Comparison of ENCODE assay signal across 17 cellular contexts in the genomic region with DNA sequence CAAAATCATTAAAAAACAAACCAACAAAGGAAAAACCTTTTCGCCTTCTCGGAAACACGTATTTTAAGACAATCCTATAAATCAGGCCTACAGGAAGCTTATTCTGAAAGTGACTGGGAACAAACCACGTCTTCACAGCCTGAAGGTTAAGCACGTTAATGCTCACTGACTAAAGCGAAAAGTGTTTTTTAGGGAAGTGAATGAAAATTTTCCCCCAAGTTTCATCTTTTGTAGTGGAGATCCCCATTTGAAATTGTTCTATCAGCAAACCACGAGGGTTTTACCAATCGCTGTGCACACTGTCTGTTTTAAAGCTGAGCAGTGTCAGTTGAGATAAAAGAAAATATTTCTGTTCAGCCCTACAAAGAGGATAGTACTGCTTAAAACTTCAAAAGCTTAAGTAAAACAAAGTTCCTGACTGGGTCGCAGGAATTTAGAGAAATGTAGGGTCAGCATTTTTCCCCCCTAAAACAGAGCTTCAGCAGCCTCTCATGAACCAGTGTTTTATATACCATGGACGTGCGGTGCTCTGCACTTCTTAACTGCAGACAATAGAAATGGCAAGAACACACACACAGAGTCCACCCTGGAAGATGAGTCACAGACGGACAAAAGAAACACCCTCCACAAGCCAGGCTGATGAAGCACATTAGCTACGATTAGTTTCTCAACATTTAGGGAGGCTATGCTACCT. TPM values are rescaled to one million over a fixed set of nuclear protein-coding genes. Genes with fewer than 3 reads are reported as not detected.
DNase-seq lines count a peak whose midpoint lies in the region; ATAC-seq, FAIRE-seq and TF ChIP-seq lines count a peak whose summit lies in the region.
"Had no signal": no experiment of that assay in that cellular context is flagged by ENCODE, and none has a peak within 500 bp of the region (broad histone marks: within the 10 kb centered on the region; RNA-seq: fewer than 3 reads in every experiment).

No MANE protein-coding gene starts in this region.

- H3K36me3 Mint-ChIP-seq in Caco-2 (ENCODE audit: insufficient read depth, unreplicated experiment) (peaks cover 21% of the 10 kb centered on the region), nephron progenitor cell (ENCODE audit: low read depth) (no peaks in the 10 kb centered on the region)
- H3K36me3 Mint-ChIP-seq in T-helper 2 cell treated with Interferon-gamma antibody and Interleukin-4, amounts not matched to agents 5 μg/mL and 100 μg/mL, for 36 hours (ENCODE audit: low read depth), result no peaks in the 10 kb centered on the region
- H3K36me3 Mint-ChIP-seq: activated naive CD8-positive, alpha-beta T cell treated with anti-CD3 and anti-CD28 coated beads for 36 hours had no signal

- H3K4me3 ChIP-seq in Caco-2 (ENCODE audit: low read depth, low read length) (no peak overlapping the region), endothelial cell of umbilical vein (replicated peaks in 1 of 3; ENCODE audit: insufficient read depth in 1 of 3, low read depth in 1 of 3, low read length in 3 of 3) (no peak overlapping the region)
- H3K4me3 ChIP-seq: BLaER1 treated with 17β-estradiol and CSF1 and Interleukin-3, amounts not matched to agents 10 nM and 100 nM; SJCRH30 had no signal

- intact Hi-C loops in Caco-2 (cut with micrococcal nuclease; ENCODE audit: unreplicated experiment), result no loop called here
- intact Hi-C loops in endothelial cell of umbilical vein (cut with micrococcal nuclease), result no loop called here

- H3K4me1 ChIP-seq in Caco-2 (peaks cover 68% of the 10 kb centered on the region), endothelial cell of umbilical vein (ENCODE audit: control insufficient read depth, extremely low read depth, insufficient read depth, low read length) (peaks cover 17% of the 10 kb centered on the region)
- H3K4me1 ChIP-seq: SJCRH30 had no signal

- no peak overlapping the region for H3K4me3 Mint-ChIP-seq in Caco-2 (ENCODE audit: unreplicated experiment)
- peak overlapping the region; percentile 41 for H3K4me3 Mint-ChIP-seq in nephron progenitor cell
- no peak overlapping the region for H3K4me3 Mint-ChIP-seq in T-helper 2 cell treated with Interferon-gamma antibody and Interleukin-4, amounts not matched to agents 5 μg/mL and 100 μg/mL, for 36 hours
- H3K4me3 Mint-ChIP-seq: activated CD4-positive, alpha-beta T cell treated with anti-CD3 and anti-CD28 coated beads, Interleukin-2, amount 10 ng/mL, durations not matched to agents 7 days and 5 days; activated naive CD8-positive, alpha-beta T cell treated with anti-CD3 and anti-CD28 coated beads for 36 hours had no signal

- H3K4me2 ChIP-seq in endothelial cell of umbilical vein (ENCODE audit: insufficient read depth, low read length), result peak overlapping the region; percentile 28

- no peaks in the 10 kb centered on the region for H3K9me1 ChIP-seq in endothelial cell of umbilical vein (replicated peaks; ENCODE audit: control insufficient read depth, extremely low read depth, insufficient read depth, low read length)

- no peaks in the 10 kb centered on the region for H4K20me1 ChIP-seq in endothelial cell of umbilical vein (replicated peaks; ENCODE audit: control insufficient read depth, extremely low read depth, insufficient read depth, low read length)
- H4K20me1 ChIP-seq: BLaER1 treated with 17β-estradiol and CSF1 and Interleukin-3, amounts not matched to agents 10 nM and 100 nM had no signal

- no peak for ATAC-seq in HG03280 (IDR thresholded peaks at IDR 0.05; ENCODE audit: unreplicated experiment)

- peak overlapping the region; percentile 62 for H2AFZ ChIP-seq in endothelial cell of umbilical vein (ENCODE audit: low read depth, low read length)

- TF ChIP-seq CTCF in Caco-2 (IDR thresholded peaks at IDR 0.05; ENCODE audit: insufficient read depth in 1 of 2, low read depth in 1 of 2, low read length in 1 of 2, severe bottlenecking in 1 of 2, unreplicated experiment in 1 of 2) (no peak), endothelial cell of umbilical vein (IDR thresholded peaks at IDR 0.05; ENCODE audit: extremely low read depth in 1 of 2, insufficient read depth in 1 of 2, low read depth in 1 of 2, low read length in 2 of 2) (no peak), nephron progenitor cell (IDR thresholded peaks at IDR 0.05) (no peak)

- CTCF ChIA-PET in Caco-2 (lab: Charles Lee) (interaction anchor here (0.5 to 1.6 kb wide), 4 partner anchors 33 to 50 kb away, joined by 3 to 4 read pairs (median 3); a partner anchor contains a TSS), endothelial cell of umbilical vein (lab: Charles Lee) (interaction anchor here (1.0 to 2.3 kb wide), 10 partner anchors 10 to 569 kb away, joined by 3 to 25 read pairs (median 4); no protein-coding TSS in a partner anchor)

- peaks cover 50% of the 10 kb centered on the region for H3K4me1 Mint-ChIP-seq in Caco-2 (ENCODE audit: low read depth, unreplicated experiment)
- peaks cover 83% of the 10 kb centered on the region for H3K4me1 Mint-ChIP-seq in nephron progenitor cell
- H3K4me1 Mint-ChIP-seq in T-helper 2 cell treated with Interferon-gamma antibody and Interleukin-4, amounts not matched to agents 5 μg/mL and 100 μg/mL, for 36 hours (ENCODE audit: low read depth), result no peaks in the 10 kb centered on the region
- H3K4me1 Mint-ChIP-seq: activated CD4-positive, alpha-beta T cell treated with anti-CD3 and anti-CD28 coated beads, Interleukin-2, amount 10 ng/mL, durations not matched to agents 7 days and 5 days had no signal

- dilution Hi-C loops in endothelial cell of umbilical vein (cut with MboI; ENCODE audit: extremely low pct_ligation_motif_present, low sequenced_read_pairs), result no loop called here

- H3K9ac ChIP-seq in endothelial cell of umbilical vein (replicated peaks; ENCODE audit: extremely low read depth, insufficient read depth, low read length), result peak overlapping the region; percentile 18

- no peaks in the 10 kb centered on the region for H3K27me3 Mint-ChIP-seq in Caco-2 (ENCODE audit: insufficient read depth, unreplicated experiment)
- peaks cover 11% of the 10 kb centered on the region for H3K27me3 Mint-ChIP-seq in nephron progenitor cell (ENCODE audit: low read depth, poor library complexity)
- H3K27me3 Mint-ChIP-seq in T-helper 2 cell treated with Interferon-gamma antibody and Interleukin-4, amounts not matched to agents 5 μg/mL and 100 μg/mL, for 36 hours (ENCODE audit: low read depth), result peaks cover 13% of the 10 kb centered on the region

- H3K9me3 ChIP-seq in Caco-2 (no peaks in the 10 kb centered on the region; the same call in 1 of the 2 replicates), endothelial cell of umbilical vein (replicated peaks; ENCODE audit: control insufficient read depth, insufficient read depth, low read length) (no peaks in the 10 kb centered on the region)
- H3K9me3 ChIP-seq: BLaER1 treated with 17β-estradiol and CSF1 and Interleukin-3, amounts not matched to agents 10 nM and 100 nM; SJCRH30 had no signal

- H3K27ac ChIP-seq in endothelial cell of umbilical vein (ENCODE audit: insufficient read depth, low read depth, low read length), result no peak overlapping the region
- H3K27ac ChIP-seq: BLaER1 treated with 17β-estradiol and CSF1 and Interleukin-3, amounts not matched to agents 10 nM and 100 nM; SJCRH30 had no signal

- H3K36me3 ChIP-seq in Caco-2 (ENCODE audit: control insufficient read depth, insufficient read depth, low read length), result no peaks in the 10 kb centered on the region
- no peaks in the 10 kb centered on the region for H3K36me3 ChIP-seq in endothelial cell of umbilical vein (ENCODE audit: control insufficient read depth in 2 of 2, extremely low read depth in 1 of 2, insufficient read depth in 2 of 2, low read length in 2 of 2)
- H3K36me3 ChIP-seq: BLaER1 treated with 17β-estradiol and CSF1 and Interleukin-3, amounts not matched to agents 10 nM and 100 nM; SJCRH30 had no signal

- no peaks in the 10 kb centered on the region for H3K79me2 ChIP-seq in endothelial cell of umbilical vein (ENCODE audit: control insufficient read depth, insufficient read depth, low read length)

- H3K27me3 ChIP-seq in Caco-2 (replicated peaks; ENCODE audit: control insufficient read depth, insufficient read depth, low read length) (no peaks in the 10 kb centered on the region), endothelial cell of umbilical vein (ENCODE audit: control insufficient read depth in 2 of 2, insufficient read depth in 2 of 2, low read length in 2 of 2) (no peaks in the 10 kb centered on the region)
- H3K27me3 ChIP-seq: BLaER1 treated with 17β-estradiol and CSF1 and Interleukin-3, amounts not matched to agents 10 nM and 100 nM; SJCRH30 had no signal

- H3K27ac Mint-ChIP-seq in Caco-2 (ENCODE audit: unreplicated experiment) (peak overlapping the region; percentile 60), nephron progenitor cell (peak overlapping the region; percentile 45)
- H3K27ac Mint-ChIP-seq in T-helper 2 cell treated with Interferon-gamma antibody and Interleukin-4, amounts not matched to agents 5 μg/mL and 100 μg/mL, for 36 hours, result no peak overlapping the region
- H3K27ac Mint-ChIP-seq: activated CD4-positive, alpha-beta T cell treated with anti-CD3 and anti-CD28 coated beads, Interleukin-2, amount 10 ng/mL, durations not matched to agents 7 days and 5 days; activated naive CD8-positive, alpha-beta T cell treated with anti-CD3 and anti-CD28 coated beads for 36 hours had no signal

- peak; percentile 90 for FAIRE-seq in endothelial cell of umbilical vein (lab: Jason Lieb, UNC)
- FAIRE-seq: frontal cortex, HTR-8/SVneo had no signal

- H3K9me3 Mint-ChIP-seq in Caco-2 (ENCODE audit: unreplicated experiment) (no peaks in the 10 kb centered on the region), nephron progenitor cell (no peaks in the 10 kb centered on the region)
- no peaks in the 10 kb centered on the region for H3K9me3 Mint-ChIP-seq in T-helper 2 cell treated with Interferon-gamma antibody and Interleukin-4, amounts not matched to agents 5 μg/mL and 100 μg/mL, for 36 hours
- H3K9me3 Mint-ChIP-seq: activated CD4-positive, alpha-beta T cell treated with anti-CD3 and anti-CD28 coated beads, Interleukin-2, amount 10 ng/mL, durations not matched to agents 7 days and 5 days; activated naive CD8-positive, alpha-beta T cell treated with anti-CD3 and anti-CD28 coated beads for 36 hours had no signal

- DNase-seq in Caco-2 (no peak), OCI-M2 (lab: John Stamatoyannopoulos, UW; ENCODE audit: unreplicated experiment) (peak; percentile 21), endothelial cell of umbilical vein (ENCODE audit: low read depth, low spot score) (peak; percentile 85), nephron progenitor cell (no peak), COLO829 (ENCODE audit: low spot score) (no peak), SK-N-DZ (ENCODE audit: low spot score) (no peak)
- DNase-seq in T-helper 2 cell treated with Interferon-gamma antibody and Interleukin-4, amounts not matched to agents 5 μg/mL and 100 μg/mL, for 36 hours (ENCODE audit: low spot score), result no peak
- DNase-seq: activated CD4-positive, alpha-beta T cell treated with anti-CD3 and anti-CD28 coated beads, Interleukin-2, amount 10 ng/mL, durations not matched to agents 7 days and 5 days; activated naive CD8-positive, alpha-beta T cell treated with anti-CD3 and anti-CD28 coated beads for 36 hours; NCI-H2171; SJCRH30; stimulated activated CD4-positive, alpha-beta T cell treated with anti-CD3 and anti-CD28 coated beads, Interleukin-12 subunit alpha, Interleukin-12 subunit beta, amount 100 ng/mL, for 4 hours; stimulated activated naive CD4-positive, alpha-beta T cell had no signal

- POLR2A ChIA-PET in Caco-2 (lab: Charles Lee), result interaction anchor here (0.6 kb wide), 1 partner anchor 20 kb away, joined by 3 read pairs; no protein-coding TSS in a partner anchor
- POLR2A ChIA-PET in endothelial cell of umbilical vein (lab: Charles Lee), result interaction anchor here (0.7 kb wide), 1 partner anchor 69 kb away, joined by 3 read pairs; no protein-coding TSS in a partner anchor

- TF ChIP-seq POLR2A in endothelial cell of umbilical vein (IDR thresholded peaks at IDR 0.05; ENCODE audit: low read depth, low read length), result no peak

- BruUV-seq in Caco-2 (replicated peaks; lab: Mats Ljungman, UMichigan), result no TSS peak
- no TSS peak for BruUV-seq in endothelial cell of umbilical vein (replicated peaks; lab: Mats Ljungman, UMichigan)

RNA-seq across cellular contexts. Expression of a gene that starts 34.9 kb away (rescaled TPM):
- total RNA-seq in Caco-2 (2022) (44.9 and 45.5 TPM in 2 replicates), endothelial cell of umbilical vein (10.8 and 14.3 TPM in 2 replicates)
- 4.0 and 4.2 TPM in 2 replicates for polyA plus RNA-seq in endothelial cell of umbilical vein
- polyA plus RNA-seq in endothelial cell of umbilical vein (2011; cell fraction: cytosol; rRNA removed), result 4.0 and 4.5 TPM in 2 replicates
- polyA plus RNA-seq in endothelial cell of umbilical vein (2011; cell fraction: nucleus; rRNA removed), result 8.8 and 10.7 TPM in 2 replicates
- polyA plus RNA-seq in endothelial cell of umbilical vein (2012), result 2.7 and 4.0 TPM in 2 replicates
- 11.6 and 15.7 TPM in 2 replicates for polyA minus RNA-seq in endothelial cell of umbilical vein
- 1.0 TPM for polyA minus RNA-seq in endothelial cell of umbilical vein (2011; cell fraction: cytosol; rRNA and poly(A)+ RNA removed)
- 15.9 and 18.5 TPM in 2 replicates for polyA minus RNA-seq in endothelial cell of umbilical vein (2011; cell fraction: nucleus; rRNA and poly(A)+ RNA removed)
- polyA plus RNA-seq in SK-N-DZ (2014; cell fraction: cytosol; rRNA removed), result 0.01 TPM in 1 of 2 replicates, not detected in the other
- not detected in 2 replicates for polyA plus RNA-seq in SK-N-DZ (2014; cell fraction: nucleus; rRNA removed)

Comparison
In these comparisons a context has a peak if more than half of its experiments do, and no peak if none do; other contexts are left out.
1. DNase-seq: peak in OCI-M2 (single experiment) and endothelial cell of umbilical vein (single experiment); none in Caco-2 (0 of 2), nephron progenitor cell (single experiment), COLO829 (single experiment), T-helper 2 cell treated with Interferon-gamma antibody and Interleukin-4, amounts not matched to agents 5 μg/mL and 100 μg/mL, for 36 hours (single experiment) and SK-N-DZ (single experiment).